ENCODE assay signal across 18 cellular contexts in genomic region chrX:1387141-1387776, GRCh38. TPM values are rescaled to one million over a fixed set of nuclear protein-coding genes. Genes with fewer than 3 reads are reported as not detected.
A peak's percentile ranks its signal among the peaks of the same experiment; 100 is the strongest.
DNase-seq lines count a peak whose midpoint lies in the region; ATAC-seq, FAIRE-seq and TF ChIP-seq lines count a peak whose summit lies in the region.
"Had no signal": no experiment of that assay in that cellular context is flagged by ENCODE, and none has a peak within 500 bp of the region (broad histone marks: within the 10 kb centered on the region; RNA-seq: fewer than 3 reads in every experiment).

No MANE protein-coding gene starts in this region.

- H3K4me1 ChIP-seq in A673 (ENCODE audit: insufficient read depth, low read length, poor library complexity, severe bottlenecking) (peaks cover 18% of the 10 kb centered on the region), astrocyte (ENCODE audit: insufficient read depth, low read length) (peaks cover 14% of the 10 kb centered on the region)

- H3K4me3 ChIP-seq in A673 (ENCODE audit: low read depth, low read length, poor library complexity, severe bottlenecking): no peak overlapping the region
- H3K4me3 ChIP-seq in astrocyte (ENCODE audit: insufficient read depth, low read depth, low read length): no peak overlapping the region
- H3K4me3 ChIP-seq: tibial artery had no signal

- no peaks in the 10 kb centered on the region for H3K9me3 ChIP-seq in A673 (ENCODE audit: low read depth, low read length, poor library complexity, severe bottlenecking)
- H3K9me3 ChIP-seq in astrocyte (ENCODE audit: insufficient read depth, low read depth, low read length): no peaks in the 10 kb centered on the region
- H3K9me3 ChIP-seq: tibial artery had no signal

- H3K9ac ChIP-seq in astrocyte (ENCODE audit: low read length): no peak overlapping the region

- H3K27ac Mint-ChIP-seq in CD14-positive monocyte (peak overlapping the region in 5 of 7 donors; percentile 41 to 76 (median 68)), astrocyte (ENCODE audit: unreplicated experiment) (no peak overlapping the region)
- H3K27ac Mint-ChIP-seq: activated CD4-positive, alpha-beta T cell treated with anti-CD3 and anti-CD28 coated beads, Interleukin-2, amount 10 ng/mL, durations not matched to agents 7 days and 5 days; T-helper 2 cell treated with Interferon-gamma antibody and Interleukin-4, amounts not matched to agents 5 μg/mL and 100 μg/mL, for 36 hours had no signal

- H3K27me3 ChIP-seq in A673 (replicated peaks; ENCODE audit: insufficient read depth, low read depth, low read length, poor library complexity): no peaks in the 10 kb centered on the region
- no peaks in the 10 kb centered on the region for H3K27me3 ChIP-seq in astrocyte (ENCODE audit: insufficient read depth, low read length)
- H3K27me3 ChIP-seq: tibial artery had no signal

- H2AFZ ChIP-seq in astrocyte (ENCODE audit: low read depth, low read length): no peak overlapping the region

- FAIRE-seq in astrocyte (lab: Jason Lieb, UNC): no peak
- FAIRE-seq: islet of Langerhans had no signal

- H3K36me3 ChIP-seq in A673 (ENCODE audit: insufficient read depth, low read length, poor library complexity, severe bottlenecking) (peaks cover 81% of the 10 kb centered on the region), astrocyte (ENCODE audit: insufficient read depth, low read length) (peaks cover 52% of the 10 kb centered on the region)

- H3K27ac ChIP-seq in A673 (ENCODE audit: low read depth, low read length, poor library complexity, severe bottlenecking) (peak overlapping the region; percentile 10), astrocyte (ENCODE audit: low read depth, low read length) (no peak overlapping the region)
- H3K27ac ChIP-seq: C4-2B, tibial artery had no signal

- peaks cover 53 to 86% of the 10 kb centered on the region in 2 donors for H3K36me3 Mint-ChIP-seq in CD14-positive monocyte
- peaks cover 29% of the 10 kb centered on the region for H3K36me3 Mint-ChIP-seq in astrocyte (ENCODE audit: low read depth, unreplicated experiment)

- H3K4me3 Mint-ChIP-seq in CD14-positive monocyte (no peak overlapping the region), astrocyte (ENCODE audit: unreplicated experiment) (peak overlapping the region; percentile 70)
- H3K4me3 Mint-ChIP-seq: activated CD4-positive, alpha-beta T cell treated with anti-CD3 and anti-CD28 coated beads, Interleukin-2, amount 10 ng/mL, durations not matched to agents 7 days and 5 days had no signal

- DNase-seq in A673 (ENCODE audit: low spot score): no peak
- DNase-seq in CD14-positive monocyte (ENCODE audit: low spot score): no peak
- no peak for DNase-seq in astrocyte (ENCODE audit: low read depth)
- DNase-seq in mesenteric fat pad (ENCODE audit: low spot score): peak; percentile 85
- DNase-seq in foreskin melanocyte: no peak
- DNase-seq: NCI-H2081, NCI-H526, RPMI8226 had no signal

- H3K4me2 ChIP-seq in astrocyte (ENCODE audit: low read length): no peak overlapping the region

- BruUV-seq in A673 (replicated peaks; lab: Mats Ljungman, UMichigan): no TSS peak

- H3K9me3 Mint-ChIP-seq in CD14-positive monocyte (no peaks in the 10 kb centered on the region), astrocyte (ENCODE audit: unreplicated experiment) (no peaks in the 10 kb centered on the region)
- H3K9me3 Mint-ChIP-seq: activated CD4-positive, alpha-beta T cell treated with anti-CD3 and anti-CD28 coated beads, Interleukin-2, amount 10 ng/mL, durations not matched to agents 7 days and 5 days; T-helper 2 cell treated with Interferon-gamma antibody and Interleukin-4, amounts not matched to agents 5 μg/mL and 100 μg/mL, for 36 hours had no signal

- peaks cover 66% of the 10 kb centered on the region for H3K79me2 ChIP-seq in astrocyte (ENCODE audit: insufficient read depth, low read length)

- peaks cover 0 to 2% (median 0%) of the 10 kb centered on the region in 3 donors for H3K27me3 Mint-ChIP-seq in CD14-positive monocyte (ENCODE audit: low read depth in 3 of 3)
- no peaks in the 10 kb centered on the region for H3K27me3 Mint-ChIP-seq in astrocyte (ENCODE audit: low read depth, unreplicated experiment)
- H3K27me3 Mint-ChIP-seq: activated CD4-positive, alpha-beta T cell treated with anti-CD3 and anti-CD28 coated beads, Interleukin-2, amount 10 ng/mL, durations not matched to agents 7 days and 5 days had no signal

- peaks cover 22% of the 10 kb centered on the region for H3K4me1 Mint-ChIP-seq in CD14-positive monocyte
- peaks cover 19% of the 10 kb centered on the region for H3K4me1 Mint-ChIP-seq in astrocyte (ENCODE audit: low read depth, unreplicated experiment)

- peaks cover 88% of the 10 kb centered on the region for H4K20me1 ChIP-seq in astrocyte (ENCODE audit: insufficient read depth, low read length)

- TF ChIP-seq CTCF in A673 (conservative IDR thresholded peaks at IDR 0.05; ENCODE audit: low read depth, low read length) (no peak), CD14-positive monocyte (IDR thresholded peaks at IDR 0.05) (no peak), astrocyte (IDR thresholded peaks at IDR 0.05; ENCODE audit: insufficient read depth, low read depth, low read length) (no peak)

- CTCF ChIA-PET in A673 (lab: Charles Lee): no interaction called here

- intact Hi-C loops in A673 (cut with micrococcal nuclease; ENCODE audit: unreplicated experiment): loop anchor here (10.0 kb wide), 1 partner anchor 142 kb away; no protein-coding TSS in a partner anchor
- intact Hi-C loops in CD14-positive monocyte (cut with micrococcal nuclease): loop anchor here in 1 of 2 donors (5.0 to 10.0 kb wide), 3 partner anchors 40 to 142 kb away; no protein-coding TSS in a partner anchor

- POLR2A ChIA-PET in A673 (lab: Charles Lee; ENCODE audit: low non-redundant PET): no interaction called here

- ATAC-seq in GM18870 (IDR thresholded peaks at IDR 0.05; ENCODE audit: unreplicated experiment): no peak
- ATAC-seq in GM21737 (IDR thresholded peaks at IDR 0.05; ENCODE audit: unreplicated experiment): no peak
- ATAC-seq in GM21381 (IDR thresholded peaks at IDR 0.05; ENCODE audit: unreplicated experiment): no peak

RNA-seq across cellular contexts. Expression of gene SLC25A6, which starts 4.7 kb away (rescaled TPM):
- total RNA-seq in A673 (2021): 423 and 432 TPM in 2 replicates
- polyA plus RNA-seq in CD14-positive monocyte: 100 to 1,000 TPM; 442 to 449 TPM
- total RNA-seq in astrocyte: 290 and 345 TPM in 2 replicates
- 331 TPM for total RNA-seq in mesenteric fat pad

RNA-seq across cellular contexts. Expression of gene IL3RA, which starts 50.7 kb away (rescaled TPM):
- total RNA-seq in A673 (2021): 0.49 and 0.52 TPM in 2 replicates
- 10 to 100 TPM in 1 of 2 donors, 1 to 10 TPM in 1; 4.4 to 12.0 TPM for polyA plus RNA-seq in CD14-positive monocyte
- total RNA-seq in astrocyte: not detected in 2 replicates
- total RNA-seq in mesenteric fat pad: 13.3 TPM
- total RNA-seq: Daoy, epithelial cell of proximal tubule had no signal
